Comparison of ENCODE assay signal across 1 cellular context in genomic region chr22:43007519-43008102, GRCh38.
TF ChIP-seq lines count a peak whose summit lies in the region.

No MANE protein-coding gene starts in this region.

TF ChIP-seq in K562, 482 proteins besides CTCF, POLR2A, EP300 and RAD21 (continued from another document and continues in another):
- TF ChIP-seq DACH1 (IDR thresholded peaks at IDR 0.05; ENCODE audit: partially characterized antibody), result no peak
- peak; percentile 68; the same call in 1 of the 2 replicates for TF ChIP-seq ZEB2 (IDR thresholded peaks at IDR 0.05)
- TF ChIP-seq CC2D1A (IDR thresholded peaks at IDR 0.05), result peak; percentile 89; the same call in 1 of the 2 replicates
- TF ChIP-seq U2AF1 (optimal IDR thresholded peaks at IDR 0.05; ENCODE audit: low read depth, low read length), result no peak
- TF ChIP-seq JUN (IDR thresholded peaks at IDR 0.05; ENCODE audit: borderline replicate concordance, low read depth, low read length), result peak; percentile 82
- 0 out of 2 replicates have a peak, but pooled peaks have one; percentile 23 for TF ChIP-seq JUN (CRISPR knock-in tag; IDR thresholded peaks at IDR 0.05; ENCODE audit: borderline replicate concordance)
- TF ChIP-seq FOXA3 (CRISPR knock-in tag; conservative IDR thresholded peaks at IDR 0.05 in 1 of 2, IDR thresholded peaks at IDR 0.05 in 1 of 2), result peak in 1 of 2 experiments; percentile 94; a peak in 2 of 4 replicates
- peak; percentile 77; the same call in 1 of the 2 replicates for TF ChIP-seq TARDBP (IDR thresholded peaks at IDR 0.05)
- TF ChIP-seq EGR1 (conservative IDR thresholded peaks at IDR 0.05), result peak; percentile 83
- TF ChIP-seq NFE2 (IDR thresholded peaks at IDR 0.05; ENCODE audit: low read depth), result 0 out of 2 replicates have a peak, but pooled peaks have one; percentile 2
- peak; percentile 93 for TF ChIP-seq SMARCA4 (IDR thresholded peaks at IDR 0.05)
- no peak for TF ChIP-seq ZNF23 (CRISPR knock-in tag; IDR thresholded peaks at IDR 0.05)
- no peak for TF ChIP-seq ZNF512 (tag; IDR thresholded peaks at IDR 0.05)
- no peak for TF ChIP-seq ZNF354B (CRISPR knock-in tag; IDR thresholded peaks at IDR 0.05)
- TF ChIP-seq ZKSCAN8 (CRISPR knock-in tag; IDR thresholded peaks at IDR 0.05), result 0 out of 2 replicates have a peak, but pooled peaks have one; percentile 37
- peak; percentile 39 for TF ChIP-seq NEUROD1 (IDR thresholded peaks at IDR 0.05; ENCODE audit: borderline replicate concordance, low read depth, low read length, partially characterized antibody)
- no peak for TF ChIP-seq ZBTB8A (IDR thresholded peaks at IDR 0.05; ENCODE audit: partially characterized antibody)
- peak; percentile 44 for TF ChIP-seq FOS (IDR thresholded peaks at IDR 0.05; ENCODE audit: extremely low read depth, insufficient read length)
- TF ChIP-seq SMARCE1 (IDR thresholded peaks at IDR 0.05), result peak; percentile 90
- TF ChIP-seq TEAD4 (IDR thresholded peaks at IDR 0.05; ENCODE audit: low read length), result peak; percentile 96
- TF ChIP-seq TEAD4 (CRISPR knock-in tag; IDR thresholded peaks at IDR 0.05; ENCODE audit: borderline replicate concordance), result no peak
- peak; percentile 77 for TF ChIP-seq TFAP4 (CRISPR knock-in tag; IDR thresholded peaks at IDR 0.05; ENCODE audit: borderline replicate concordance)
- peak; percentile 17 for TF ChIP-seq HMGN3 (IDR thresholded peaks at IDR 0.05; ENCODE audit: borderline replicate concordance, extremely low read depth, insufficient read length, low read depth, low read length)
- TF ChIP-seq ZBTB33 (CRISPR knock-in tag; IDR thresholded peaks at IDR 0.05), result peak; percentile 70
- peak; percentile 93 for TF ChIP-seq MAX (CRISPR knock-in tag; IDR thresholded peaks at IDR 0.05)
- peak; percentile 97 for TF ChIP-seq ZBTB9 (CRISPR knock-in tag; IDR thresholded peaks at IDR 0.05)
- peak in 1 of 2 experiments; percentile 46; a peak in 1 of 4 replicates for TF ChIP-seq ARNT (IDR thresholded peaks at IDR 0.05)
- TF ChIP-seq CBFA2T3 (IDR thresholded peaks at IDR 0.05), result peak; percentile 98
- TF ChIP-seq DPF2 (IDR thresholded peaks at IDR 0.05), result peak; percentile 94
- no peak for TF ChIP-seq SRF (CRISPR knock-in tag; IDR thresholded peaks at IDR 0.05)
- TF ChIP-seq ZNF589 (CRISPR knock-in tag; IDR thresholded peaks at IDR 0.05; ENCODE audit: low read depth), result 0 out of 2 replicates have a peak, but pooled peaks have one; percentile 30
- no peak for TF ChIP-seq PHTF2 (CRISPR knock-in tag; IDR thresholded peaks at IDR 0.05)
- peak; percentile 72 for TF ChIP-seq MBD2 (IDR thresholded peaks at IDR 0.05; ENCODE audit: borderline replicate concordance, low read depth)
- TF ChIP-seq ATF1 (CRISPR knock-in tag; IDR thresholded peaks at IDR 0.05), result no peak
- TF ChIP-seq ATF1 (tag; IDR thresholded peaks at IDR 0.05), result peak; percentile 19; the same call in 1 of the 2 replicates
- no peak for TF ChIP-seq ZC3H11A (IDR thresholded peaks at IDR 0.05; ENCODE audit: low read depth, low read length)
- TF ChIP-seq NR3C1 (CRISPR knock-in tag; IDR thresholded peaks at IDR 0.05), result no peak
- TF ChIP-seq PML (IDR thresholded peaks at IDR 0.05; ENCODE audit: low read length), result peak; percentile 87
- TF ChIP-seq MTA2 (IDR thresholded peaks at IDR 0.05; ENCODE audit: low read depth), result peak; percentile 88
- TF ChIP-seq CTBP1 (IDR thresholded peaks at IDR 0.05; ENCODE audit: borderline replicate concordance), result peak; percentile 98
- TF ChIP-seq NFIC (IDR thresholded peaks at IDR 0.05), result peak; percentile 88
- peak; percentile 68; the same call in 1 of the 2 replicates for TF ChIP-seq ZBTB2 (IDR thresholded peaks at IDR 0.05)
- TF ChIP-seq NCOR1 (IDR thresholded peaks at IDR 0.05), result peak; percentile 94
- peak; percentile 83 to 88 for TF ChIP-seq KDM1A (IDR thresholded peaks at IDR 0.05)
- peak in 1 of 2 experiments; percentile 76; a peak in 2 of 4 replicates for TF ChIP-seq ZMIZ1 (IDR thresholded peaks at IDR 0.05; ENCODE audit: low read depth in 2 of 2, low read length in 2 of 2)
- peak; percentile 17; the same call in 1 of the 2 replicates for TF ChIP-seq GATAD2B (IDR thresholded peaks at IDR 0.05; ENCODE audit: borderline replicate concordance)
- TF ChIP-seq SP1 (CRISPR knock-in tag; IDR thresholded peaks at IDR 0.05), result peak; percentile 37; the same call in 1 of the 2 replicates
- TF ChIP-seq ATF3 (IDR thresholded peaks at IDR 0.05), result peak; percentile 90
- TF ChIP-seq ATF3 (CRISPR knock-in tag; conservative IDR thresholded peaks at IDR 0.05), result peak; percentile 78; the same call in 1 of the 2 replicates
- peak; percentile 88; the same call in 1 of the 2 replicates for TF ChIP-seq SMARCC2 (IDR thresholded peaks at IDR 0.05; ENCODE audit: low read depth)
- TF ChIP-seq BHLHE40 (IDR thresholded peaks at IDR 0.05; ENCODE audit: low read length), result peak; percentile 59
- peak; percentile 89 to 92 for TF ChIP-seq TRIM24 (IDR thresholded peaks at IDR 0.05)
- no peak for TF ChIP-seq CREB3L1 (IDR thresholded peaks at IDR 0.05; ENCODE audit: borderline replicate concordance, low read depth)
- no peak for TF ChIP-seq SMARCB1 (IDR thresholded peaks at IDR 0.05; ENCODE audit: insufficient read length, low read depth)
- TF ChIP-seq TAL1 (IDR thresholded peaks at IDR 0.05), result peak; percentile 93
- TF ChIP-seq JUND (IDR thresholded peaks at IDR 0.05; ENCODE audit: borderline replicate concordance, low read depth, low read length), result peak; percentile 95
- TF ChIP-seq JUND (tag; IDR thresholded peaks at IDR 0.05; ENCODE audit: borderline replicate concordance, low read depth, low read length), result peak; percentile 90; the same call in 2 of the 3 replicates
- peak; percentile 85 for TF ChIP-seq SOX6 (IDR thresholded peaks at IDR 0.05)
- peak; percentile 97 for TF ChIP-seq CBFA2T2 (conservative IDR thresholded peaks at IDR 0.05)
- TF ChIP-seq FOXM1 (IDR thresholded peaks at IDR 0.05; ENCODE audit: low read depth), result peak; percentile 74
- no peak for TF ChIP-seq FOXM1 (CRISPR knock-in tag; IDR thresholded peaks at IDR 0.05; ENCODE audit: low read depth)
- TF ChIP-seq DMBX1 (CRISPR knock-in tag; IDR thresholded peaks at IDR 0.05; ENCODE audit: borderline replicate concordance), result peak; percentile 72; the same call in 1 of the 2 replicates
- 0 out of 2 replicates have a peak, but pooled peaks have one; percentile 64 for TF ChIP-seq HDAC2 (IDR thresholded peaks at IDR 0.05)
- TF ChIP-seq POLR2AphosphoS5 (IDR thresholded peaks at IDR 0.05; ENCODE audit: control insufficient read depth, insufficient read depth, low read depth, low read length), result peak; percentile 83
- 0 out of 2 replicates have a peak, but pooled peaks have one; percentile 36 for TF ChIP-seq ATF7 (IDR thresholded peaks at IDR 0.05)
- peak; percentile 60 for TF ChIP-seq HDAC3 (IDR thresholded peaks at IDR 0.05; ENCODE audit: borderline replicate concordance, partially characterized antibody)
- TF ChIP-seq CREB1 (IDR thresholded peaks at IDR 0.05), result peak; percentile 28; the same call in 1 of the 2 replicates
- no peak for TF ChIP-seq CREB1 (CRISPR knock-in tag; IDR thresholded peaks at IDR 0.05)
